In the genomic region with DNA sequence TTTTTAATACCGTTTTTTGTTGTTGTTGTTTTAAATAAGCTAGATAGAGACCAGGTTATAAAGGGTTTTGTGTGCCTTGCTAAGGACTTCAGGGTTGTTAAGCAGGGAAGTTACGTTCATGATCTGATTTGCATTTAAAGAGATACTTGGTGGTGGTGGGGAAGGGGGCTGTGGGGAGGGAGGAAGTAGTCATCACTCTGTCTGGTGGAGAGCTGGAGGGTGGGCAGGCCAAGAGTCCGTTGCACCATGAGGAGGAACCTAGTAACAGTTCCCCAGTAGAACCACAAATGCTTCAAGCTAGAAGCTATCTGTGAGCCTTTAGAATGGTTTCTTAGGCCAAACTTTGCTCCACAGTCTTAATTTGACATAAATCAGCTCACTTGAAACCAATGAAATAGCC, we compare ENCODE assay signal across 21 cellular contexts. TPM values are rescaled to one million over a fixed set of nuclear protein-coding genes. Genes with fewer than 3 reads are reported as not detected.
DNase-seq lines count a peak whose midpoint lies in the region; ATAC-seq and TF ChIP-seq lines count a peak whose summit lies in the region.
"Had no signal": no experiment of that assay in that cellular context is flagged by ENCODE, and none has a peak within 500 bp of the region (broad histone marks: within the 10 kb centered on the region; RNA-seq: fewer than 3 reads in every experiment).

No MANE protein-coding gene starts in this region.

- in situ Hi-C loops in brain microvascular endothelial cell (cut with HindIII; ENCODE audit: low pct_ligation_motif_present, low sequenced_read_pairs), result no loop called here

- no peaks in the 10 kb centered on the region for H3K9me3 Mint-ChIP-seq in IgD-negative memory B cell
- H3K9me3 Mint-ChIP-seq in chondrocyte (ENCODE audit: low read depth), result no peaks in the 10 kb centered on the region
- H3K9me3 Mint-ChIP-seq in nephron progenitor cell, result no peaks in the 10 kb centered on the region

- H3K27me3 Mint-ChIP-seq in IgD-negative memory B cell, result no peaks in the 10 kb centered on the region
- H3K27me3 Mint-ChIP-seq in chondrocyte (ENCODE audit: low read depth), result no peaks in the 10 kb centered on the region
- no peaks in the 10 kb centered on the region for H3K27me3 Mint-ChIP-seq in nephron progenitor cell (ENCODE audit: low read depth, poor library complexity)

- peak overlapping the region in 2 of 3 donors; percentile 24 to 48 for H3K27ac Mint-ChIP-seq in IgD-negative memory B cell
- peak overlapping the region; percentile 50 for H3K27ac Mint-ChIP-seq in chondrocyte (ENCODE audit: unreplicated experiment)
- peak overlapping the region; percentile 65 for H3K27ac Mint-ChIP-seq in nephron progenitor cell

- no peak overlapping the region for H3K4me3 ChIP-seq in brain microvascular endothelial cell (ENCODE audit: low read depth, low read length)
- H3K4me3 ChIP-seq: colonic mucosa, hepatocyte, psoas muscle had no signal

- TF ChIP-seq CTCF in chondrocyte (IDR thresholded peaks at IDR 0.05) (no peak), nephron progenitor cell (IDR thresholded peaks at IDR 0.05) (no peak), brain microvascular endothelial cell (IDR thresholded peaks at IDR 0.05; ENCODE audit: low read depth, low read length, missing control alignments) (no peak)

- peaks cover 60% of the 10 kb centered on the region for H3K36me3 ChIP-seq in brain microvascular endothelial cell (replicated peaks)

- H3K4me3 Mint-ChIP-seq in IgD-negative memory B cell, result no peak overlapping the region
- H3K4me3 Mint-ChIP-seq in chondrocyte (ENCODE audit: unreplicated experiment), result no peak overlapping the region
- H3K4me3 Mint-ChIP-seq in nephron progenitor cell, result no peak overlapping the region

- peaks cover 0 to 3% (median 0%) of the 10 kb centered on the region in 3 donors for H3K4me1 Mint-ChIP-seq in IgD-negative memory B cell
- peaks cover 19% of the 10 kb centered on the region for H3K4me1 Mint-ChIP-seq in chondrocyte (ENCODE audit: low read depth)
- no peaks in the 10 kb centered on the region for H3K4me1 Mint-ChIP-seq in nephron progenitor cell

- DNase-seq in NOMO-1 treated with DMSO at 0.1 percent for 48 hours (lab: John Stamatoyannopoulos, UW; ENCODE audit: unreplicated experiment), result peak; percentile 71
- DNase-seq in chondrocyte (ENCODE audit: low spot score), result no peak
- DNase-seq in nephron progenitor cell, result no peak
- DNase-seq in activated CD8-positive, alpha-beta memory T cell treated with anti-CD3 and anti-CD28 coated beads, Interleukin-2, amount 50 U/mL, for 4 hours, result no peak
- DNase-seq in NCI-H446 (lab: John Stamatoyannopoulos, UW), result no peak
- DNase-seq in brain microvascular endothelial cell, result no peak
- DNase-seq: activated CD4-positive, alpha-beta T cell treated with anti-CD3 and anti-CD28 coated beads, Interleukin-2, amount 50 U/mL, for 48 hours; activated naive CD4-positive, alpha-beta T cell; activated T-cell treated with anti-CD3 and anti-CD28 coated beads for 4 hours; BE2C; colonic mucosa; mammary epithelial cell; NCI-H1694; NCI-H446 treated with DMSO at 0.1 percent for 48 hours; psoas muscle; small intestine; stimulated activated CD4-positive, alpha-beta T cell treated with anti-CD3 and anti-CD28 coated beads, Interleukin-4, amount 100 ng/mL, for 1 hour had no signal

- no peak for ATAC-seq in HG02852 (IDR thresholded peaks at IDR 0.05; ENCODE audit: unreplicated experiment)
- ATAC-seq: psoas muscle had no signal

- no peak overlapping the region for H3K27ac ChIP-seq in brain microvascular endothelial cell
- H3K27ac ChIP-seq: colonic mucosa, hepatocyte, psoas muscle, VCaP had no signal

- H3K27me3 ChIP-seq in brain microvascular endothelial cell (replicated peaks), result no peaks in the 10 kb centered on the region
- H3K27me3 ChIP-seq: BE2C, colonic mucosa, hepatocyte had no signal

- peaks cover 7% of the 10 kb centered on the region for H3K36me3 Mint-ChIP-seq in IgD-negative memory B cell
- peaks cover 45% of the 10 kb centered on the region for H3K36me3 Mint-ChIP-seq in chondrocyte (ENCODE audit: low read depth)
- H3K36me3 Mint-ChIP-seq in nephron progenitor cell (ENCODE audit: low read depth), result peaks cover 82% of the 10 kb centered on the region

RNA-seq across cellular contexts. Expression of a gene that starts 18.7 kb away (rescaled TPM):
- 0.48 TPM for polyA plus RNA-seq in IgD-negative memory B cell
- 0.37 to 0.64 TPM (median 0.39 TPM) in 3 replicates for total RNA-seq in chondrocyte
- total RNA-seq: colonic mucosa had no signal
- polyA plus RNA-seq: hepatocyte had no signal
